Comparison of ENCODE assay signal across 1 cellular context in genomic region chr16:23642246-23642774, GRCh38.
TF ChIP-seq lines count a peak whose summit lies in the region.

No MANE protein-coding gene starts in this region.

TF ChIP-seq in H1, 55 proteins besides CTCF, POLR2A, EP300 and RAD21:
- TF ChIP-seq CBX8 (IDR thresholded peaks at IDR 0.05; ENCODE audit: borderline replicate concordance, low read depth, low read length) (no peak), GTF2F1 (IDR thresholded peaks at IDR 0.05; ENCODE audit: borderline replicate concordance, low read depth, low read length) (no peak), RNF2 (IDR thresholded peaks at IDR 0.05; ENCODE audit: borderline replicate concordance, low read depth, low read length, missing control alignments, poor library complexity, severe bottlenecking) (no peak), TAF7 (optimal IDR thresholded peaks at IDR 0.05; ENCODE audit: borderline replicate concordance, low read depth, low read length) (no peak), KDM5A (IDR thresholded peaks at IDR 0.05; ENCODE audit: low read length) (no peak), SRF (IDR thresholded peaks at IDR 0.05; ENCODE audit: low read depth, low read length) (no peak), CREB1 (IDR thresholded peaks at IDR 0.05) (no peak), SIRT6 (IDR thresholded peaks at IDR 0.05; ENCODE audit: low read length) (no peak), ZNF274 (IDR thresholded peaks at IDR 0.05; ENCODE audit: borderline replicate concordance, extremely low read depth, low read length) (no peak), SUZ12 (IDR thresholded peaks at IDR 0.05; ENCODE audit: low read length) (no peak), POU5F1 (IDR thresholded peaks at IDR 0.05; ENCODE audit: low read depth, low read length) (no peak), SP1 (IDR thresholded peaks at IDR 0.05; ENCODE audit: low read depth, low read length) (no peak), CBX5 (IDR thresholded peaks at IDR 0.05; ENCODE audit: low read depth, low read length) (no peak), ATF2 (IDR thresholded peaks at IDR 0.05; ENCODE audit: low read length) (no peak), SAP30 (IDR thresholded peaks at IDR 0.05; ENCODE audit: insufficient read depth, insufficient replicate concordance, low read length) (no peak), JUND (IDR thresholded peaks at IDR 0.05; ENCODE audit: low read length) (no peak), BRCA1 (IDR thresholded peaks at IDR 0.05; ENCODE audit: low read depth, low read length) (no peak)
- TF ChIP-seq, protein P1, sequence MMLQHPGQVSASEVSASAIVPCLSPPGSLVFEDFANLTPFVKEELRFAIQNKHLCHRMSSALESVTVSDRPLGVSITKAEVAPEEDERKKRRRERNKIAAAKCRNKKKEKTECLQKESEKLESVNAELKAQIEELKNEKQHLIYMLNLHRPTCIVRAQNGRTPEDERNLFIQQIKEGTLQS (IDR thresholded peaks at IDR 0.05; ENCODE audit: insufficient read depth, low read depth, low read length): no peak
TF ChIP-seq in H1: peak in this region for 0.
